Comparison of ENCODE assay signal across 11 cellular contexts in the genomic region with DNA sequence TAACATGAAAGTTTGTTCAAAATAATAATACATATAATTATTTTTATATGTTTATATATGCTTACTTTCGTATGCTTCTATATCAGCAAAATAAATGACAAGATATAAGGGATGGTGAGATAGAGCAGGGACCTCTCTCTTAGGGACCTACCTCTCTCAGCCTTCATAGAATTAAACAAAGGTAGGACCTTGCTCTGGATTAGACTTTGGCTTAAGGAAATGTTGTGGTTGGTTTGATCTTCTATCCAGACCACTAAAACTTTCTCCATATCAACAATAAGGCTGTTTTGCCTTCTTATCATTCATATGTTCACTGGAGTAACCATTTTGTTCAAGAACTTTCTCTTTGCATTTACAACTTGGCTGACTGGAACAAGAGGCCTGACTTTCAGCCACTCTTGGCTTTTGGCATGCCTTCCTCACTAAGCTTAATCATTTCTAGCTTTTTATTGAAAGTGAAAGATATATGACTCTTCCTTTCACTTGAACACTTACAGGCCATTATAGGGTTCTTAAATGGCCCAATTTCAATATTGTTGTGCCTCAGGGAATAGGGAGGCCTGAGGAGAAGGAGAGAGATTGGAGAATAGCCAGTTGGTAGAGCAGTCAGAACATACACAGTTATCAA. TPM values are rescaled to one million over a fixed set of nuclear protein-coding genes. Genes with fewer than 3 reads are reported as not detected.
DNase-seq lines count a peak whose midpoint lies in the region; ATAC-seq and TF ChIP-seq lines count a peak whose summit lies in the region.
"Had no signal": no experiment of that assay in that cellular context is flagged by ENCODE, and none has a peak within 500 bp of the region (broad histone marks: within the 10 kb centered on the region; RNA-seq: fewer than 3 reads in every experiment).

No MANE protein-coding gene starts in this region.

- peaks cover 37% of the 10 kb centered on the region for H3K4me1 Mint-ChIP-seq in stimulated activated naive CD8-positive, alpha-beta T cell treated with anti-CD3 and anti-CD28 coated beads, Interleukin-15, amount 100 ng/mL, for 72 hours
- H3K4me1 Mint-ChIP-seq in glutamatergic neuron (ENCODE audit: low read depth, unreplicated experiment) (no peaks in the 10 kb centered on the region), type B pancreatic cell (ENCODE audit: unreplicated experiment) (no peaks in the 10 kb centered on the region)

- no peaks in the 10 kb centered on the region for H3K36me3 Mint-ChIP-seq in glutamatergic neuron (ENCODE audit: unreplicated experiment)
- H3K36me3 Mint-ChIP-seq in type B pancreatic cell = no peaks in the 10 kb centered on the region

- H3K4me3 Mint-ChIP-seq in stimulated activated naive CD8-positive, alpha-beta T cell treated with anti-CD3 and anti-CD28 coated beads, Interleukin-15, amount 100 ng/mL, for 72 hours = peak overlapping the region in 1 of 2 donors; percentile 11
- no peak overlapping the region for H3K4me3 Mint-ChIP-seq in glutamatergic neuron (ENCODE audit: unreplicated experiment)
- no peak overlapping the region for H3K4me3 Mint-ChIP-seq in type B pancreatic cell

- H3K27ac Mint-ChIP-seq in stimulated activated naive CD8-positive, alpha-beta T cell treated with anti-CD3 and anti-CD28 coated beads, Interleukin-15, amount 100 ng/mL, for 72 hours = no peak overlapping the region
- H3K27ac Mint-ChIP-seq in glutamatergic neuron (ENCODE audit: unreplicated experiment) = no peak overlapping the region
- no peak overlapping the region for H3K27ac Mint-ChIP-seq in type B pancreatic cell

- ATAC-seq in HG02610 (IDR thresholded peaks at IDR 0.05; ENCODE audit: unreplicated experiment) (peak; percentile 73), HG03520 (IDR thresholded peaks at IDR 0.05; ENCODE audit: unreplicated experiment) (peak; percentile 74)
- ATAC-seq in stimulated activated naive CD8-positive, alpha-beta T cell treated with anti-CD3 and anti-CD28 coated beads, Interleukin-15, amount 100 ng/mL, for 72 hours = peak; percentile 85

- TF ChIP-seq CTCF in glutamatergic neuron (IDR thresholded peaks at IDR 0.05; ENCODE audit: partially characterized antibody, unreplicated experiment) (no peak), type B pancreatic cell (conservative IDR thresholded peaks at IDR 0.05) (no peak)

- H3K27me3 Mint-ChIP-seq in stimulated activated naive CD8-positive, alpha-beta T cell treated with anti-CD3 and anti-CD28 coated beads, Interleukin-15, amount 100 ng/mL, for 72 hours = no peaks in the 10 kb centered on the region
- H3K27me3 Mint-ChIP-seq in glutamatergic neuron (ENCODE audit: unreplicated experiment) = no peaks in the 10 kb centered on the region
- no peaks in the 10 kb centered on the region for H3K27me3 Mint-ChIP-seq in type B pancreatic cell

- DNase-seq in stimulated activated CD4-positive, alpha-beta T cell treated with anti-CD3 and anti-CD28 coated beads, Interleukin-15, amount 100 ng/mL, for 24 hours = peak; percentile 18
- DNase-seq in stimulated activated CD4-positive, alpha-beta T cell treated with anti-CD3 and anti-CD28 coated beads, Interleukin-4, amount 100 ng/mL, for 4 hours = no peak
- peak in 1 of 2 donors; percentile 31 for DNase-seq in stimulated activated naive CD8-positive, alpha-beta T cell treated with anti-CD3 and anti-CD28 coated beads, Interleukin-15, amount 100 ng/mL, for 72 hours
- DNase-seq in NCI-H1417 treated with DMSO at 0.1 percent for 48 hours (lab: John Stamatoyannopoulos, UW) = no peak
- no peak for DNase-seq in glutamatergic neuron
- no peak for DNase-seq in type B pancreatic cell (ENCODE audit: extremely low spot score, unreplicated experiment)
- DNase-seq: NCI-H1092 treated with DMSO at 0.1 percent for 48 hours; posterior cingulate gyrus; stimulated activated CD8-positive, alpha-beta memory T cell treated with anti-CD3 and anti-CD28 coated beads, Interleukin-4, amount 100 ng/mL, for 48 hours had no signal

- no peaks in the 10 kb centered on the region for H3K9me3 Mint-ChIP-seq in stimulated activated naive CD8-positive, alpha-beta T cell treated with anti-CD3 and anti-CD28 coated beads, Interleukin-15, amount 100 ng/mL, for 72 hours
- no peaks in the 10 kb centered on the region for H3K9me3 Mint-ChIP-seq in glutamatergic neuron (ENCODE audit: unreplicated experiment)
- peaks cover 4% of the 10 kb centered on the region for H3K9me3 Mint-ChIP-seq in type B pancreatic cell

RNA-seq across cellular contexts. Expression of gene FRRS1, which starts 14.4 kb away (rescaled TPM):
- total RNA-seq in glutamatergic neuron (ENCODE audit: unreplicated experiment) = 1.3 TPM
- 6.4 and 10.8 TPM in 2 replicates for total RNA-seq in type B pancreatic cell (ENCODE audit: low replicate concordance)
